ENCODE assay signal across 18 cellular contexts in the genomic region with DNA sequence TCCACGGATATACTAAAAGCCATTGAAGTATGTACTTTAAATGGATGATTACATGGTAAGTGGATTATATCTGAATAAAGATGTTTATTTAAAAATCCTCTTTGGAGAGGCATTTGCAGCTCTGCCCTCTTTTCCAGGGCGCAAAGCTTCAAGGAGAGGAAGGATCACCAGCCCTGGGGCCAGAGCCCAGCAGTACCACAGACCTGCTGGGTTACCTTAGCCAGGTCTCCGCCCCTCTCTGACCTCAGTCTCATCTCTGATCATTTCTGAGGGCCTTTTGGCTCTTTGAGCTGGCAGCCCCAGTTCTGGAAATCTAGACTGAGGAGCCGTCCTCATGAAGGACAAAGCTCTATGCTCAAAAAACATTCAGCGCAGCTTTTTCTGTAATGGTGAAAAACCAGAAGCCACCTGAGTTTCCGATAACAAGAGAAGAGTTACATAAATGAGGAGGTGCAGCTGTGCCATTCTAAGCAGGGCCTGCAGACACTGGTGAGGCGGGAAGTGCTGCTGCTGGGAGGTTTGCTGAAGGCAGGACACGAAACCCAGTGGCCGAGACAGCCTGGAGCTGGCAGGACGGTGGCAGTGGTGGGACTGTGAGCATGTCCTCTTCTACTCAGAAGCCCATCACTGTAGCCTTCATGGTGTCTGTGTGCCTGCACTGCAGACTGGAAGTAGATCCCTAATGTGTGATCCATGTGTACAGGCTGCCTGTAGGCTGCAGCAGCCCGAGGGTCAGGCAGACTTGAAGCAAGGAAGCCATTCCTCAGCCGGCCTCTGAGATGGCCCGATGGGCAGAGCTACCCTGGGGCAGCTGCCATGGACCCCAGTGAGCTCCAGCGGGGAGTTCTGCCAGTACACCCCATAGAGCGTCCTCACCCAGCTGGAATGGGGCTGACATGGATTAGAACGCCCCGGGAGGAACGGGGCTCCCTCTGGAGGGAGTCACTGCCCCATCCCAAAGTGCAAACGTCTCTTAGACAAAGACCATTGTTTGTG. TPM values are rescaled to one million over a fixed set of nuclear protein-coding genes. Genes with fewer than 3 reads are reported as not detected.
DNase-seq lines count a peak whose midpoint lies in the region; TF ChIP-seq lines count a peak whose summit lies in the region.
"Had no signal": no experiment of that assay in that cellular context is flagged by ENCODE, and none has a peak within 500 bp of the region (broad histone marks: within the 10 kb centered on the region; RNA-seq: fewer than 3 reads in every experiment).

No MANE protein-coding gene starts in this region.

- no peaks in the 10 kb centered on the region for H3K36me3 ChIP-seq in stomach
- H3K36me3 ChIP-seq in WERI-Rb-1, result no peaks in the 10 kb centered on the region

- H3K4me3 ChIP-seq in stomach (no peak overlapping the region), WERI-Rb-1 (ENCODE audit: low read depth, low read length) (no peak overlapping the region)
- H3K4me3 ChIP-seq: coronary artery had no signal

- WGBS in stomach, 5 donors, result 77 to 81% (median 79%) methylated on average over 9 to 19 of the region's 19 CpGs

- H3K9me3 ChIP-seq in stomach (no peaks in the 10 kb centered on the region), WERI-Rb-1 (ENCODE audit: severe bottlenecking) (peaks cover 12% of the 10 kb centered on the region)

- intact Hi-C loops in stomach (cut with DNase I; ENCODE audit: low total_unique reads), result no loop called here

- no peak overlapping the region for H3K27ac Mint-ChIP-seq in activated naive CD4-positive, alpha-beta T cell treated with anti-CD3 and anti-CD28 coated beads, Interleukin-2, amount 10 ng/mL, durations not matched to agents 7 days and 5 days
- H3K27ac Mint-ChIP-seq in endothelial cell (ENCODE audit: unreplicated experiment), result no peak overlapping the region
- H3K27ac Mint-ChIP-seq in glutamatergic neuron (ENCODE audit: unreplicated experiment), result no peak overlapping the region

- no peak for TF ChIP-seq EP300 in stomach (IDR thresholded peaks at IDR 0.05)

- no peak for TF ChIP-seq CTCF in endothelial cell (IDR thresholded peaks at IDR 0.05; ENCODE audit: unreplicated experiment)
- TF ChIP-seq CTCF in stomach (IDR thresholded peaks at IDR 0.05), result no peak
- no peak for TF ChIP-seq CTCF in glutamatergic neuron (IDR thresholded peaks at IDR 0.05; ENCODE audit: partially characterized antibody, unreplicated experiment)
- no peak for TF ChIP-seq CTCF in WERI-Rb-1 (IDR thresholded peaks at IDR 0.05; ENCODE audit: low read depth, low read length)

- no peak for TF ChIP-seq POLR2A in stomach (IDR thresholded peaks at IDR 0.05)

- no peak overlapping the region for H3K4me3 Mint-ChIP-seq in activated naive CD4-positive, alpha-beta T cell treated with anti-CD3 and anti-CD28 coated beads, Interleukin-2, amount 10 ng/mL, durations not matched to agents 7 days and 5 days
- H3K4me3 Mint-ChIP-seq in endothelial cell (ENCODE audit: unreplicated experiment) (no peak overlapping the region), glutamatergic neuron (ENCODE audit: unreplicated experiment) (no peak overlapping the region)

- DNase-seq in activated naive CD4-positive, alpha-beta T cell treated with anti-CD3 and anti-CD28 coated beads, Interleukin-2, amount 10 ng/mL, durations not matched to agents 7 days and 5 days, result peak; percentile 13
- DNase-seq in activated naive CD4-positive, alpha-beta T cell treated with anti-CD3 and anti-CD28 coated beads, Interleukin-2, amount 50 U/mL, for 16 hours, result no peak
- DNase-seq in NCI-H2029 (lab: John Stamatoyannopoulos, UW) (peak; percentile 28), endothelial cell (ENCODE audit: low spot score) (peak; percentile 1), stomach (peak; percentile 23), glutamatergic neuron (no peak), WERI-Rb-1 (no peak), HuH-7 (ENCODE audit: low spot score) (no peak)
- DNase-seq: activated naive CD4-positive, alpha-beta T cell; foreskin fibroblast; HCEC 1CT; MM.1S; NCI-H510A treated with DMSO at 0.1 percent for 48 hours; retina had no signal

- H3K27me3 Mint-ChIP-seq in activated naive CD4-positive, alpha-beta T cell treated with anti-CD3 and anti-CD28 coated beads, Interleukin-2, amount 10 ng/mL, durations not matched to agents 7 days and 5 days, result peaks cover 14% of the 10 kb centered on the region
- H3K27me3 Mint-ChIP-seq in endothelial cell (ENCODE audit: unreplicated experiment) (peaks cover 6% of the 10 kb centered on the region), glutamatergic neuron (ENCODE audit: unreplicated experiment) (peaks cover 12% of the 10 kb centered on the region)

- H3K27me3 ChIP-seq in stomach, result no peaks in the 10 kb centered on the region
- H3K27me3 ChIP-seq in WERI-Rb-1 (ENCODE audit: insufficient read depth, low read depth, severe bottlenecking), result no peaks in the 10 kb centered on the region

- H3K4me1 ChIP-seq in stomach, result peaks cover 29 to 36% (median 35%) of the 10 kb centered on the region in 4 donors

- H3K9me3 Mint-ChIP-seq in activated naive CD4-positive, alpha-beta T cell treated with anti-CD3 and anti-CD28 coated beads, Interleukin-2, amount 10 ng/mL, durations not matched to agents 7 days and 5 days, result no peaks in the 10 kb centered on the region
- H3K9me3 Mint-ChIP-seq in endothelial cell (ENCODE audit: unreplicated experiment) (no peaks in the 10 kb centered on the region), glutamatergic neuron (ENCODE audit: unreplicated experiment) (peaks cover 5% of the 10 kb centered on the region)

- no peak overlapping the region for H3K27ac ChIP-seq in stomach
- H3K27ac ChIP-seq in WERI-Rb-1, result no peak overlapping the region
- H3K27ac ChIP-seq: coronary artery, VCaP had no signal

- CTCF ChIA-PET in activated naive CD4-positive, alpha-beta T cell treated with anti-CD3 and anti-CD28 coated beads, Interleukin-2, amount 10 ng/mL, durations not matched to agents 7 days and 5 days (lab: Charles Lee), result no interaction called here

- H3K36me3 Mint-ChIP-seq in activated naive CD4-positive, alpha-beta T cell treated with anti-CD3 and anti-CD28 coated beads, Interleukin-2, amount 10 ng/mL, durations not matched to agents 7 days and 5 days, result no peaks in the 10 kb centered on the region
- H3K36me3 Mint-ChIP-seq in endothelial cell (ENCODE audit: low read depth, unreplicated experiment) (no peaks in the 10 kb centered on the region), glutamatergic neuron (ENCODE audit: unreplicated experiment) (no peaks in the 10 kb centered on the region)

- H3K4me1 Mint-ChIP-seq in activated naive CD4-positive, alpha-beta T cell treated with anti-CD3 and anti-CD28 coated beads, Interleukin-2, amount 10 ng/mL, durations not matched to agents 7 days and 5 days, result no peaks in the 10 kb centered on the region
- H3K4me1 Mint-ChIP-seq in endothelial cell (ENCODE audit: unreplicated experiment), result no peaks in the 10 kb centered on the region
- H3K4me1 Mint-ChIP-seq in glutamatergic neuron (ENCODE audit: low read depth, unreplicated experiment), result peaks cover 17% of the 10 kb centered on the region

RNA-seq across cellular contexts. Expression of gene ADRA2B, which starts 27.7 kb away (rescaled TPM):
- 0.46 TPM for total RNA-seq in endothelial cell (ENCODE audit: unreplicated experiment)
- total RNA-seq in stomach, result 1 to 10 TPM in 2 of 5 donors, under 1 TPM in 1, not detected in 2; 0.43 to 2.9 (median 2.0) TPM
- polyA plus RNA-seq in stomach, result under 1 TPM; 0.15 to 0.45 (median 0.19) TPM
- total RNA-seq in glutamatergic neuron (ENCODE audit: unreplicated experiment), result 0.91 TPM
- total RNA-seq: endothelial cell of umbilical vein had no signal
- polyA plus RNA-seq: endothelial cell of umbilical vein had no signal

RNA-seq across cellular contexts. Expression of gene ASTL, which starts 49.7 kb away (rescaled TPM):
- total RNA-seq in endothelial cell (ENCODE audit: unreplicated experiment), result not detected
- total RNA-seq in stomach, result not detected
- under 1 TPM in 1 of 3 donors, not detected in 2; 0.08 TPM for polyA plus RNA-seq in stomach
- total RNA-seq in glutamatergic neuron (ENCODE audit: unreplicated experiment), result not detected
- total RNA-seq: endothelial cell of umbilical vein, ureter had no signal
- polyA plus RNA-seq: endothelial cell of umbilical vein had no signal

RNA-seq across cellular contexts. Expression of gene GPAT2, which starts 53.9 kb away (rescaled TPM):
- total RNA-seq in endothelial cell (ENCODE audit: unreplicated experiment), result 0.15 TPM
- total RNA-seq in stomach, result 10 to 100 TPM in 1 of 5 donors, 1 to 10 TPM in 4; 2.6 to 13.6 (median 5.0) TPM
- 1 to 10 TPM in 2 of 3 donors, under 1 TPM in 1; 0.37 to 3.8 (median 3.7) TPM for polyA plus RNA-seq in stomach
- 0.47 TPM for total RNA-seq in glutamatergic neuron (ENCODE audit: unreplicated experiment)

RNA-seq across cellular contexts. Expression of gene DUSP2, which starts 56.6 kb away (rescaled TPM):
- total RNA-seq in endothelial cell (ENCODE audit: unreplicated experiment) (not detected), stomach (1 to 10 TPM; 4.0 to 9.4 (median 8.1) TPM), glutamatergic neuron (ENCODE audit: unreplicated experiment) (0.34 TPM)
- 1 to 10 TPM; 3.6 to 6.1 (median 4.7) TPM for polyA plus RNA-seq in stomach

Comparison
In these comparisons a context has a peak if more than half of its experiments do, and no peak if none do; other contexts are left out.
1. DNase-seq: peak in activated naive CD4-positive, alpha-beta T cell treated with anti-CD3 and anti-CD28 coated beads, Interleukin-2, amount 10 ng/mL, durations not matched to agents 7 days and 5 days (single experiment), NCI-H2029 (single experiment), endothelial cell (single experiment) and stomach (single experiment); none in activated naive CD4-positive, alpha-beta T cell treated with anti-CD3 and anti-CD28 coated beads, Interleukin-2, amount 50 U/mL, for 16 hours (single experiment), glutamatergic neuron (single experiment), WERI-Rb-1 (single experiment) and HuH-7 (single experiment).